1 cellular context compared by ENCODE assay signal in the genomic region with DNA sequence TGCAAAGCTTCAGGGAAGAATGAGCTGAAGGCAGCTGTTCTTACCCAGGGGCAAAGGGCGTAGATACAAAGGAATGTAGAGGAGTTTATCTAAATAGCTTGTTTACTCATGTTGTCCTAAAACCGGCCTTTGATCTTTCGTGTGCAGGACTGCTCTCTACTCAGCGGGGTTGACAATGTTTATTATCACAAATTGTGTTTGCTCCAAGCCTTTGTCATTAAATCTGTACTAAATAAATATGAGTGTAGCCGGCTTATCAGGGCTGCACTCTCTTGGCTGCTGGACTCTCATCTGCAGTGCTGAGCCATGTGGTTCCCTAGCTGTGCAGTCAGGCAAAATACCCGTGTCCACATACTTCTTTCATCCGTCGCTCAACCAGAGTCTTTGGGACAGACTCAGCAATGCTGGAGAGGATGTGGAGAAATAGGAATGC.
TF ChIP-seq lines count a peak whose summit lies in the region.

No MANE protein-coding gene starts in this region.

TF ChIP-seq in HepG2, 621 proteins besides CTCF, POLR2A, EP300 and RAD21 (continued from another document and continues in another):
- TF ChIP-seq, protein P1, sequence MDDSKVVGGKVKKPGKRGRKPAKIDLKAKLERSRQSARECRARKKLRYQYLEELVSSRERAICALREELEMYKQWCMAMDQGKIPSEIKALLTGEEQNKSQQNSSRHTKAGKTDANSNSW (CRISPR knock-in tag; IDR thresholded peaks at IDR 0.05; ENCODE audit: borderline replicate concordance): no peak
- TF ChIP-seq, protein P2, sequence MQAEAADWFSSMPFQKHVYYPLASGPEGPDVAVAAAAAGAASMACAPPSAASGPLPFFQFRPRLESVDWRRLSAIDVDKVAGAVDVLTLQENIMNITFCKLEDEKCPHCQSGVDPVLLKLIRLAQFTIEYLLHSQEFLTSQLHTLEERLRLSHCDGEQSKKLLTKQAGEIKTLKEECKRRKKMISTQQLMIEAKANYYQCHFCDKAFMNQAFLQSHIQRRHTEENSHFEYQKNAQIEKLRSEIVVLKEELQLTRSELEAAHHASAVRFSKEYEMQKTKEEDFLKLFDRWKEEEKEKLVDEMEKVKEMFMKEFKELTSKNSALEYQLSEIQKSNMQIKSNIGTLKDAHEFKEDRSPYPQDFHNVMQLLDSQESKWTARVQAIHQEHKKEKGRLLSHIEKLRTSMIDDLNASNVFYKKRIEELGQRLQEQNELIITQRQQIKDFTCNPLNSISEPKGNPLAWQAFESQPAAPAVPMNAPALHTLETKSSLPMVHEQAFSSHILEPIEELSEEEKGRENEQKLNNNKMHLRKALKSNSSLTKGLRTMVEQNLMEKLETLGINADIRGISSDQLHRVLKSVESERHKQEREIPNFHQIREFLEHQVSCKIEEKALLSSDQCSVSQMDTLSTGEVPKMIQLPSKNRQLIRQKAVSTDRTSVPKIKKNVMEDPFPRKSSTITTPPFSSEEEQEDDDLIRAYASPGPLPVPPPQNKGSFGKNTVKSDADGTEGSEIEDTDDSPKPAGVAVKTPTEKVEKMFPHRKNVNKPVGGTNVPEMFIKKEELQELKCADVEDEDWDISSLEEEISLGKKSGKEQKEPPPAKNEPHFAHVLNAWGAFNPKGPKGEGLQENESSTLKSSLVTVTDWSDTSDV (CRISPR knock-in tag; IDR thresholded peaks at IDR 0.05): no peak
- TF ChIP-seq IKZF5 (CRISPR knock-in tag; IDR thresholded peaks at IDR 0.05) (peak; percentile 81), NFE2L2 (IDR thresholded peaks at IDR 0.05; ENCODE audit: low read length) (no peak), ZNF800 (CRISPR knock-in tag; IDR thresholded peaks at IDR 0.05) (0 out of 2 replicates have a peak, but pooled peaks have one; percentile 39), TRIM24 (CRISPR knock-in tag; IDR thresholded peaks at IDR 0.05) (no peak), ZC3H4 (CRISPR knock-in tag; IDR thresholded peaks at IDR 0.05; ENCODE audit: borderline replicate concordance) (no peak), ZNF292 (CRISPR knock-in tag; IDR thresholded peaks at IDR 0.05; ENCODE audit: borderline replicate concordance, low read depth) (peak; percentile 31; the same call in 1 of the 2 replicates), SMAD3 (CRISPR knock-in tag; IDR thresholded peaks at IDR 0.05) (0 out of 2 replicates have a peak, but pooled peaks have one; percentile 24), MZF1 (CRISPR knock-in tag; IDR thresholded peaks at IDR 0.05; ENCODE audit: borderline replicate concordance) (no peak), HHEX (CRISPR knock-in tag; IDR thresholded peaks at IDR 0.05) (peak; percentile 98), NR2F1 (CRISPR knock-in tag; IDR thresholded peaks at IDR 0.05) (peak; percentile 20 to 86; a peak in 3 of 4 replicates), RXRA (CRISPR knock-in tag; IDR thresholded peaks at IDR 0.05) (peak; percentile 29; the same call in 1 of the 2 replicates), ZNF251 (CRISPR knock-in tag; IDR thresholded peaks at IDR 0.05) (no peak), WIZ (CRISPR knock-in tag; IDR thresholded peaks at IDR 0.05) (no peak), SP1 (IDR thresholded peaks at IDR 0.05) (no peak), SP1 (CRISPR knock-in tag; IDR thresholded peaks at IDR 0.05) (no peak), FOXK2 (IDR thresholded peaks at IDR 0.05) (0 out of 2 replicates have a peak, but pooled peaks have one; percentile 65), ZNF33B (CRISPR knock-in tag; IDR thresholded peaks at IDR 0.05) (no peak), ZNF296 (CRISPR knock-in tag; conservative IDR thresholded peaks at IDR 0.05) (no peak), MIER2 (CRISPR knock-in tag; IDR thresholded peaks at IDR 0.05) (0 out of 2 replicates have a peak, but pooled peaks have one; percentile 14), ZBTB7A (CRISPR knock-in tag; IDR thresholded peaks at IDR 0.05) (no peak), SATB2 (CRISPR knock-in tag; IDR thresholded peaks at IDR 0.05) (no peak), ZNF331 (CRISPR knock-in tag; IDR thresholded peaks at IDR 0.05) (peak; percentile 56), HOXD1 (CRISPR knock-in tag; IDR thresholded peaks at IDR 0.05) (0 out of 2 replicates have a peak, but pooled peaks have one; percentile 25), ZFY (CRISPR knock-in tag; IDR thresholded peaks at IDR 0.05) (no peak), FOXA1 (IDR thresholded peaks at IDR 0.05) (peak; percentile 87), FOXA1 (CRISPR knock-in tag; IDR thresholded peaks at IDR 0.05) (peak; percentile 91), ZKSCAN8 (CRISPR knock-in tag; IDR thresholded peaks at IDR 0.05; ENCODE audit: borderline replicate concordance) (peak; percentile 52; the same call in 1 of the 2 replicates), ZNF570 (CRISPR knock-in tag; IDR thresholded peaks at IDR 0.05; ENCODE audit: borderline replicate concordance) (no peak), HDAC1 (CRISPR knock-in tag; IDR thresholded peaks at IDR 0.05) (peak; percentile 92), HNRNPK (IDR thresholded peaks at IDR 0.05; ENCODE audit: low read depth, low read length, poor library complexity, severe bottlenecking) (no peak), SYNCRIP (IDR thresholded peaks at IDR 0.05; ENCODE audit: insufficient read depth, low read depth, low read length) (no peak), IRF2 (CRISPR knock-in tag; IDR thresholded peaks at IDR 0.05) (peak; percentile 77), YEATS2 (CRISPR knock-in tag; IDR thresholded peaks at IDR 0.05; ENCODE audit: borderline replicate concordance) (no peak), ATF7 (IDR thresholded peaks at IDR 0.05) (no peak), ATF7 (CRISPR knock-in tag; IDR thresholded peaks at IDR 0.05) (no peak), ZNF383 (CRISPR knock-in tag; IDR thresholded peaks at IDR 0.05; ENCODE audit: borderline replicate concordance) (no peak), TMF1 (CRISPR knock-in tag; IDR thresholded peaks at IDR 0.05; ENCODE audit: low read depth) (no peak), TSC22D2 (CRISPR knock-in tag; IDR thresholded peaks at IDR 0.05; ENCODE audit: borderline replicate concordance) (no peak), NCOR1 (IDR thresholded peaks at IDR 0.05; ENCODE audit: borderline replicate concordance, low read length) (peak; percentile 64; the same call in 1 of the 2 replicates), SP2 (CRISPR knock-in tag; IDR thresholded peaks at IDR 0.05) (no peak), HNRNPUL1 (IDR thresholded peaks at IDR 0.05; ENCODE audit: low read depth, low read length) (no peak), ZNF3 (CRISPR knock-in tag; IDR thresholded peaks at IDR 0.05) (no peak), CBX1 (IDR thresholded peaks at IDR 0.05; ENCODE audit: low read depth) (no peak), NFIB (CRISPR knock-in tag; IDR thresholded peaks at IDR 0.05; ENCODE audit: borderline replicate concordance) (no peak)
- TF ChIP-seq, protein P3, sequence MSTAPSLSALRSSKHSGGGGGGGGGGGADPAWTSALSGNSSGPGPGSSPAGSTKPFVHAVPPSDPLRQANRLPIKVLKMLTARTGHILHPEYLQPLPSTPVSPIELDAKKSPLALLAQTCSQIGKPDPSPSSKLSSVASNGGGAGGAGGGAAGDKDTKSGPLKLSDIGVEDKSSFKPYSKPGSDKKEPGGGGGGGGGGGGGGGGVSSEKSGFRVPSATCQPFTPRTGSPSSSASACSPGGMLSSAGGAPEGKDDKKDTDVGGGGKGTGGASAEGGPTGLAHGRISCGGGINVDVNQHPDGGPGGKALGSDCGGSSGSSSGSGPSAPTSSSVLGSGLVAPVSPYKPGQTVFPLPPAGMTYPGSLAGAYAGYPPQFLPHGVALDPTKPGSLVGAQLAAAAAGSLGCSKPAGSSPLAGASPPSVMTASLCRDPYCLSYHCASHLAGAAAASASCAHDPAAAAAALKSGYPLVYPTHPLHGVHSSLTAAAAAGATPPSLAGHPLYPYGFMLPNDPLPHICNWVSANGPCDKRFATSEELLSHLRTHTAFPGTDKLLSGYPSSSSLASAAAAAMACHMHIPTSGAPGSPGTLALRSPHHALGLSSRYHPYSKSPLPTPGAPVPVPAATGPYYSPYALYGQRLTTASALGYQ (CRISPR knock-in tag; IDR thresholded peaks at IDR 0.05): peak; percentile 93
- TF ChIP-seq, protein P4, sequence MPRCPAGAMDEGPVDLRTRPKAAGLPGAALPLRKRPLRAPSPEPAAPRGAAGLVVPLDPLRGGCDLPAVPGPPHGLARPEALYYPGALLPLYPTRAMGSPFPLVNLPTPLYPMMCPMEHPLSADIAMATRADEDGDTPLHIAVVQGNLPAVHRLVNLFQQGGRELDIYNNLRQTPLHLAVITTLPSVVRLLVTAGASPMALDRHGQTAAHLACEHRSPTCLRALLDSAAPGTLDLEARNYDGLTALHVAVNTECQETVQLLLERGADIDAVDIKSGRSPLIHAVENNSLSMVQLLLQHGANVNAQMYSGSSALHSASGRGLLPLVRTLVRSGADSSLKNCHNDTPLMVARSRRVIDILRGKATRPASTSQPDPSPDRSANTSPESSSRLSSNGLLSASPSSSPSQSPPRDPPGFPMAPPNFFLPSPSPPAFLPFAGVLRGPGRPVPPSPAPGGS (CRISPR knock-in tag; IDR thresholded peaks at IDR 0.05): no peak
- TF ChIP-seq, protein P5, sequence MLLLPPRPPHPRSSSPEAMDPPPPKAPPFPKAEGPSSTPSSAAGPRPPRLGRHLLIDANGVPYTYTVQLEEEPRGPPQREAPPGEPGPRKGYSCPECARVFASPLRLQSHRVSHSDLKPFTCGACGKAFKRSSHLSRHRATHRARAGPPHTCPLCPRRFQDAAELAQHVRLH (CRISPR knock-in tag; IDR thresholded peaks at IDR 0.05; ENCODE audit: borderline replicate concordance, low read depth): 0 out of 2 replicates have a peak, but pooled peaks have one; percentile 63
- TF ChIP-seq, protein P6, sequence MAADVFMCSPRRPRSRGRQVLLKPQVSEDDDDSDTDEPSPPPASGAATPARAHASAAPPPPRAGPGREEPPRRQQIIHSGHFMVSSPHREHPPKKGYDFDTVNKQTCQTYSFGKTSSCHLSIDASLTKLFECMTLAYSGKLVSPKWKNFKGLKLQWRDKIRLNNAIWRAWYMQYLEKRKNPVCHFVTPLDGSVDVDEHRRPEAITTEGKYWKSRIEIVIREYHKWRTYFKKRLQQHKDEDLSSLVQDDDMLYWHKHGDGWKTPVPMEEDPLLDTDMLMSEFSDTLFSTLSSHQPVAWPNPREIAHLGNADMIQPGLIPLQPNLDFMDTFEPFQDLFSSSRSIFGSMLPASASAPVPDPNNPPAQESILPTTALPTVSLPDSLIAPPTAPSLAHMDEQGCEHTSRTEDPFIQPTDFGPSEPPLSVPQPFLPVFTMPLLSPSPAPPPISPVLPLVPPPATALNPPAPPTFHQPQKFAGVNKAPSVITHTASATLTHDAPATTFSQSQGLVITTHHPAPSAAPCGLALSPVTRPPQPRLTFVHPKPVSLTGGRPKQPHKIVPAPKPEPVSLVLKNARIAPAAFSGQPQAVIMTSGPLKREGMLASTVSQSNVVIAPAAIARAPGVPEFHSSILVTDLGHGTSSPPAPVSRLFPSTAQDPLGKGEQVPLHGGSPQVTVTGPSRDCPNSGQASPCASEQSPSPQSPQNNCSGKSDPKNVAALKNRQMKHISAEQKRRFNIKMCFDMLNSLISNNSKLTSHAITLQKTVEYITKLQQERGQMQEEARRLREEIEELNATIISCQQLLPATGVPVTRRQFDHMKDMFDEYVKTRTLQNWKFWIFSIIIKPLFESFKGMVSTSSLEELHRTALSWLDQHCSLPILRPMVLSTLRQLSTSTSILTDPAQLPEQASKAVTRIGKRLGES (CRISPR knock-in tag; IDR thresholded peaks at IDR 0.05; ENCODE audit: borderline replicate concordance): no peak
- TF ChIP-seq, protein P7, sequence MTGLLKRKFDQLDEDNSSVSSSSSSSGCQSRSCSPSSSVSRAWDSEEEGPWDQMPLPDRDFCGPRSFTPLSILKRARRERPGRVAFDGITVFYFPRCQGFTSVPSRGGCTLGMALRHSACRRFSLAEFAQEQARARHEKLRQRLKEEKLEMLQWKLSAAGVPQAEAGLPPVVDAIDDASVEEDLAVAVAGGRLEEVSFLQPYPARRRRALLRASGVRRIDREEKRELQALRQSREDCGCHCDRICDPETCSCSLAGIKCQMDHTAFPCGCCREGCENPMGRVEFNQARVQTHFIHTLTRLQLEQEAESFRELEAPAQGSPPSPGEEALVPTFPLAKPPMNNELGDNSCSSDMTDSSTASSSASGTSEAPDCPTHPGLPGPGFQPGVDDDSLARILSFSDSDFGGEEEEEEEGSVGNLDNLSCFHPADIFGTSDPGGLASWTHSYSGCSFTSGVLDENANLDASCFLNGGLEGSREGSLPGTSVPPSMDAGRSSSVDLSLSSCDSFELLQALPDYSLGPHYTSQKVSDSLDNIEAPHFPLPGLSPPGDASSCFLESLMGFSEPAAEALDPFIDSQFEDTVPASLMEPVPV (CRISPR knock-in tag; IDR thresholded peaks at IDR 0.05): no peak
- TF ChIP-seq, protein P8, sequence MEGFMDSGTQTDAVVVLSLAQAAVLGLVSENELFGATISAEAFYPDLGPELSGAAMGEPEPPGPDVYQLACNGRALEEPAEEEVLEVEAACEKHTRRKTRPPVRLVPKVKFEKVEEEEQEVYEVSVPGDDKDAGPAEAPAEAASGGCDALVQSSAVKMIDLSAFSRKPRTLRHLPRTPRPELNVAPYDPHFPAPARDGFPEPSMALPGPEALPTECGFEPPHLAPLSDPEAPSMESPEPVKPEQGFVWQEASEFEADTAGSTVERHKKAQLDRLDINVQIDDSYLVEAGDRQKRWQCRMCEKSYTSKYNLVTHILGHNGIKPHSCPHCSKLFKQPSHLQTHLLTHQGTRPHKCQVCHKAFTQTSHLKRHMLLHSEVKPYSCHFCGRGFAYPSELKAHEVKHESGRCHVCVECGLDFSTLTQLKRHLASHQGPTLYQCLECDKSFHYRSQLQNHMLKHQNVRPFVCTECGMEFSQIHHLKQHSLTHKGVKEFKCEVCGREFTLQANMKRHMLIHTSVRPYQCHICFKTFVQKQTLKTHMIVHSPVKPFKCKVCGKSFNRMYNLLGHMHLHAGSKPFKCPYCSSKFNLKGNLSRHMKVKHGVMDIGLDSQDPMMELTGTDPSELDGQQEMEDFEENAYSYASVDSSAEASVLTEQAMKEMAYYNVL (CRISPR knock-in tag; IDR thresholded peaks at IDR 0.05; ENCODE audit: borderline replicate concordance): peak; percentile 48; the same call in 1 of the 2 replicates
